22 cellular contexts compared by ENCODE assay signal in the genomic region with DNA sequence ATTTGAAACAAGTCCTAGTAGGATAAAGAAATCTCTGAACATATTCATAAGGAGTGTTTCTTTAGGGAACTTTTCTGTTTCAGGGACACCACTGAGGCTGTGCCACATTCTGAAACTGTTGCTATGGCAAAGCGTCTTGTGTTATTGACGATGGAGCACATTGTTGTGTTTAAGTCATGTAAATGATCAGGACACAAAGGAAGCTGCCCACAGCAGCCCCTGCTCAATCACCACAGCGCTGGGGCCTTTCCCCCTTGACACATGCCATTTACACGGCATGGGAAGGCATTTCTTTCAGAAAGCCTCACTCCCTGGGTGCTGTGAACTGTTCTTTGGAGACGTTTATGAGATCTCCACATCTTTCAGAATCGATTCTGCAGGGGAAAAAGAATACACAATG. TPM values are rescaled to one million over a fixed set of nuclear protein-coding genes. Genes with fewer than 3 reads are reported as not detected.
A peak's percentile ranks its signal among the peaks of the same experiment; 100 is the strongest.
DNase-seq lines count a peak whose midpoint lies in the region; ATAC-seq, FAIRE-seq and TF ChIP-seq lines count a peak whose summit lies in the region.
"Had no signal": no experiment of that assay in that cellular context is flagged by ENCODE, and none has a peak within 500 bp of the region (broad histone marks: within the 10 kb centered on the region; RNA-seq: fewer than 3 reads in every experiment).

No MANE protein-coding gene starts in this region.

- H3K36me3 ChIP-seq in H1 (ENCODE audit: control insufficient read depth in 2 of 4, insufficient read depth in 4 of 4, low read length in 3 of 4): no peaks in the 10 kb centered on the region

- no peaks in the 10 kb centered on the region for H4K20me1 ChIP-seq in H1 (replicated peaks in 1 of 2; ENCODE audit: control insufficient read depth in 1 of 2, insufficient read depth in 2 of 2, low read length in 2 of 2)

- intact Hi-C loops in MCF 10A (cut with micrococcal nuclease): no loop called here

- POLR2A ChIA-PET in H1 (lab: Charles Lee; ENCODE audit: partially characterized antibody) (interaction anchor here (1.3 kb wide), 1 partner anchor 9 kb away, joined by 3 read pairs; no protein-coding TSS in a partner anchor), MCF 10A (lab: Yijun Ruan, JAX) (no interaction called here)
- POLR2A ChIA-PET in activated CD4-positive, alpha-beta T cell treated with anti-CD3 and anti-CD28 coated beads, Interleukin-2, amount 10 ng/mL, durations not matched to agents 7 days and 5 days (lab: Charles Lee): no interaction called here

- peak in 1 of 2 experiments; percentile 84; a peak in 1 of 3 replicates for TF ChIP-seq EP300 in H1 (IDR thresholded peaks at IDR 0.05; ENCODE audit: borderline replicate concordance in 1 of 2, low read depth in 2 of 2, low read length in 2 of 2)

- no peak overlapping the region for H3K23ac ChIP-seq in H1 (ENCODE audit: insufficient read length)

- no peaks in the 10 kb centered on the region for H3K27me3 ChIP-seq in H1 (replicated peaks in 1 of 4; ENCODE audit: control insufficient read depth in 3 of 4, extremely low read depth in 1 of 4, insufficient read depth in 3 of 4, low read length in 3 of 4)

- H3K9me3 ChIP-seq in H1 (ENCODE audit: insufficient read depth in 2 of 2, low read depth in 1 of 2, low read length in 1 of 2): no peaks in the 10 kb centered on the region
- H3K9me3 ChIP-seq: SK-N-SH had no signal

- CTCF ChIA-PET in H1 (lab: Charles Lee; ENCODE audit: partially characterized antibody) (no interaction called here), MCF 10A (lab: Yijun Ruan, JAX) (interaction anchor here (1.2 to 1.6 kb wide), 2 partner anchors 11 to 470 kb away, joined by 4 to 7 read pairs; no protein-coding TSS in a partner anchor)
- CTCF ChIA-PET in activated CD4-positive, alpha-beta T cell treated with anti-CD3 and anti-CD28 coated beads, Interleukin-2, amount 10 ng/mL, durations not matched to agents 7 days and 5 days (lab: Charles Lee): no interaction called here

- H3K27me3 Mint-ChIP-seq in MCF 10A (ENCODE audit: insufficient read depth, unreplicated experiment): peaks cover 11% of the 10 kb centered on the region
- no peaks in the 10 kb centered on the region for H3K27me3 Mint-ChIP-seq in activated CD4-positive, alpha-beta T cell treated with anti-CD3 and anti-CD28 coated beads, Interleukin-2, amount 10 ng/mL, durations not matched to agents 7 days and 5 days

- BruUV-seq in MCF 10A (replicated peaks; lab: Mats Ljungman, UMichigan): no TSS peak

- peak overlapping the region; percentile 54; the same call in 1 of the 2 replicates for H3K27ac ChIP-seq in H1 (ENCODE audit: low read depth, low read length)
- H3K27ac ChIP-seq: 22Rv1, C4-2B, KMS-11 had no signal

- H2AK5ac ChIP-seq in H1 (ENCODE audit: low read depth, low read length): no peak overlapping the region

- no peak overlapping the region for H2BK5ac ChIP-seq in H1 (ENCODE audit: low read depth, low read length)

- H2BK20ac ChIP-seq in H1 (ENCODE audit: low read length): no peak overlapping the region

- no peaks in the 10 kb centered on the region for H3K4me1 Mint-ChIP-seq in MCF 10A (ENCODE audit: insufficient read depth, unreplicated experiment)
- no peaks in the 10 kb centered on the region for H3K4me1 Mint-ChIP-seq in activated CD4-positive, alpha-beta T cell treated with anti-CD3 and anti-CD28 coated beads, Interleukin-2, amount 10 ng/mL, durations not matched to agents 7 days and 5 days

- H2BK12ac ChIP-seq in H1 (ENCODE audit: low read depth, low read length): no peak overlapping the region

- no peak overlapping the region for H3K56ac ChIP-seq in H1 (replicated peaks; ENCODE audit: insufficient read length, low read depth, low read length)

- H3K14ac ChIP-seq in H1 (ENCODE audit: insufficient read length): no peak overlapping the region

- H2BK120ac ChIP-seq in H1 (replicated peaks; ENCODE audit: low read depth, low read length): no peak overlapping the region

- no peak overlapping the region for H4K5ac ChIP-seq in H1 (ENCODE audit: insufficient read length, low read depth, low read length)

- H3K4me2 ChIP-seq in H1 (ENCODE audit: insufficient read depth in 1 of 2, low read depth in 2 of 2, low read length in 2 of 2): peak overlapping the region; percentile 6 to 8; a peak in 2 of 4 replicates
- H3K4me2 ChIP-seq: KMS-11, SK-N-SH had no signal

- no peaks in the 10 kb centered on the region for H3K23me2 ChIP-seq in H1 (ENCODE audit: low read depth, low read length)

- H3K4me1 ChIP-seq in H1 (replicated peaks in 1 of 4; ENCODE audit: control insufficient read depth in 3 of 4, insufficient read depth in 4 of 4, low read length in 3 of 4): peaks cover 0 to 3% (median 0%) of the 10 kb centered on the region in 4 experiments; a peak in 3 of 7 replicates

- H4K8ac ChIP-seq in H1 (ENCODE audit: extremely low read depth, insufficient read depth, low read length): no peak overlapping the region

- no peaks in the 10 kb centered on the region for H3K36me3 Mint-ChIP-seq in MCF 10A (ENCODE audit: insufficient read depth, unreplicated experiment)
- H3K36me3 Mint-ChIP-seq in activated CD4-positive, alpha-beta T cell treated with anti-CD3 and anti-CD28 coated beads, Interleukin-2, amount 10 ng/mL, durations not matched to agents 7 days and 5 days (ENCODE audit: low read depth): no peaks in the 10 kb centered on the region

- ATAC-seq in HG02884 (IDR thresholded peaks at IDR 0.05; ENCODE audit: unreplicated experiment): no peak
- ATAC-seq: HCT116, PC-3 had no signal

- H3K9me3 Mint-ChIP-seq in MCF 10A (ENCODE audit: unreplicated experiment): peaks cover 8% of the 10 kb centered on the region
- H3K9me3 Mint-ChIP-seq in activated CD4-positive, alpha-beta T cell treated with anti-CD3 and anti-CD28 coated beads, Interleukin-2, amount 10 ng/mL, durations not matched to agents 7 days and 5 days: no peaks in the 10 kb centered on the region

- TF ChIP-seq POLR2A in H1 (IDR thresholded peaks at IDR 0.05; ENCODE audit: control extremely low read depth in 1 of 2, low read depth in 2 of 2, low read length in 2 of 2): no peak

- no peak overlapping the region for H3K27ac Mint-ChIP-seq in MCF 10A (ENCODE audit: low read depth, unreplicated experiment)
- no peak overlapping the region for H3K27ac Mint-ChIP-seq in activated CD4-positive, alpha-beta T cell treated with anti-CD3 and anti-CD28 coated beads, Interleukin-2, amount 10 ng/mL, durations not matched to agents 7 days and 5 days

- H3K4me3 ChIP-seq in H1 (ENCODE audit: extremely low read depth in 1 of 4, insufficient read depth in 2 of 4, low read depth in 3 of 4, low read length in 4 of 4): peak overlapping the region in 1 of 4 experiments; percentile 32; a peak in 1 of 8 replicates

- no peak overlapping the region for H4K91ac ChIP-seq in H1 (replicated peaks; ENCODE audit: insufficient read length, low read length)

- H3K18ac ChIP-seq in H1 (ENCODE audit: extremely low read depth, low read length): no peak overlapping the region

- no peak overlapping the region for H3K4ac ChIP-seq in H1 (replicated peaks; ENCODE audit: insufficient read length, low read depth, low read length)

- no peak for TF ChIP-seq RAD21 in H1 (IDR thresholded peaks at IDR 0.05 in 1 of 2, conservative IDR thresholded peaks at IDR 0.05 in 1 of 2; ENCODE audit: low read depth in 2 of 2, low read length in 2 of 2)

- TF ChIP-seq CTCF in H1 (IDR thresholded peaks at IDR 0.05; ENCODE audit: control extremely low read depth in 1 of 3, insufficient read depth in 1 of 3, low read depth in 1 of 3, low read length in 3 of 3): no peak
- TF ChIP-seq CTCF in MCF 10A (IDR thresholded peaks at IDR 0.05; ENCODE audit: unreplicated experiment): no peak

- DNase-seq in NCI-H1417 (lab: John Stamatoyannopoulos, UW): peak in 2 of 3 experiments; percentile 19 to 71
- DNase-seq in NCI-H1417 treated with DMSO at 0.1 percent for 48 hours (lab: John Stamatoyannopoulos, UW): no peak
- peak in 1 of 2 experiments; percentile 27 for DNase-seq in H1 (ENCODE audit: low read depth in 1 of 2, low spot score in 2 of 2)
- DNase-seq in iPS-NIHi7 (ENCODE audit: extremely low spot score): peak; percentile 67
- no peak for DNase-seq in stimulated activated CD8-positive, alpha-beta memory T cell treated with anti-CD3 and anti-CD28 coated beads, Interleukin-4, amount 100 ng/mL, for 48 hours
- DNase-seq in MCF 10A (ENCODE audit: unreplicated experiment): no peak
- no peak for DNase-seq in activated CD4-positive, alpha-beta T cell treated with anti-CD3 and anti-CD28 coated beads, Interleukin-2, amount 10 ng/mL, durations not matched to agents 7 days and 5 days
- DNase-seq: AML-193, DMS79, NCI-H146, NCI-H2081, NCI-H2171 treated with DMSO at 0.1 percent for 48 hours, NCI-H446, PC-3, RPMI8226, SHP77 treated with DMSO at 0.1 percent for 48 hours, SK-N-SH had no signal

- H2BK15ac ChIP-seq in H1 (ENCODE audit: low read length): no peak overlapping the region

- no peak overlapping the region for H3K9ac ChIP-seq in H1 (replicated peaks in 1 of 4; ENCODE audit: extremely low read depth in 1 of 4, low read depth in 3 of 4, low read length in 3 of 4)
- H3K9ac ChIP-seq: KMS-11, SK-N-SH had no signal

- H3K4me3 Mint-ChIP-seq in MCF 10A (ENCODE audit: unreplicated experiment): no peak overlapping the region
- H3K4me3 Mint-ChIP-seq in activated CD4-positive, alpha-beta T cell treated with anti-CD3 and anti-CD28 coated beads, Interleukin-2, amount 10 ng/mL, durations not matched to agents 7 days and 5 days: no peak overlapping the region

- H3K79me1 ChIP-seq in H1 (ENCODE audit: low read depth, low read length): no peaks in the 10 kb centered on the region

- no peaks in the 10 kb centered on the region for H3K79me2 ChIP-seq in H1 (ENCODE audit: control insufficient read depth in 1 of 2, insufficient read depth in 2 of 2, low read length in 2 of 2)

- H2AFZ ChIP-seq in H1 (ENCODE audit: low read length): no peak overlapping the region

- FAIRE-seq in H1 (lab: Jason Lieb, UNC): peak; percentile 91

- 16% methylated on average over 6 of the region's 6 CpGs; no CpG with 5 or more reads in 1 of the 2 experiments for WGBS in H1 (ENCODE audit: extremely low coverage in 1 of 2, insufficient coverage in 1 of 2, insufficient read length in 1 of 2, insufficient replicate concordance in 2 of 2, low coverage in 1 of 2, low lambda C conversion rate in 2 of 2, missing lambda C conversion rate in 1 of 2), 2 experiments

TF ChIP-seq in H1, 55 proteins besides CTCF, POLR2A, EP300 and RAD21 (continues in another document):
- no peak for TF ChIP-seq YY1 (IDR thresholded peaks at IDR 0.05; ENCODE audit: low read depth, low read length)

RNA-seq across cellular contexts. Expression of a gene that starts 39.8 kb away (rescaled TPM):
- total RNA-seq in H1 (2021; fragmentation: NEBNext Ultra II Directional; extraction: Animal tissue kit (Norgen Biotek cat#: 25700)): 49.3 and 54.3 TPM in 2 replicates
- 12.9 and 24.1 TPM in 2 replicates for polyA plus RNA-seq in H1 (2011; rRNA removed)
- 10.9 TPM for polyA plus RNA-seq in H1 (2011; cell fraction: cytosol; rRNA removed)
- 69.5 TPM for polyA plus RNA-seq in H1 (2011; cell fraction: nucleus; rRNA removed)
- polyA plus RNA-seq in H1 (2012, experiment 1 of 2): 18.1 to 29.4 TPM (median 26.4 TPM) in 4 replicates
- 1.2 TPM for polyA plus RNA-seq in H1 (2012, experiment 2 of 2)
- polyA plus RNA-seq in H1 (2013, experiment 1 of 2): 30.0 TPM
- 28.2 TPM for polyA plus RNA-seq in H1 (2013, experiment 2 of 2)
- polyA minus RNA-seq in H1 (2011; rRNA and poly(A)+ RNA removed): 51.7 and 62.9 TPM in 2 replicates
- polyA minus RNA-seq in H1 (2011; cell fraction: cytosol; rRNA and poly(A)+ RNA removed): 16.3 TPM
- 98.4 TPM for polyA minus RNA-seq in H1 (2011; cell fraction: nucleus; rRNA and poly(A)+ RNA removed)
- 9.7 and 10.0 TPM in 2 replicates for total RNA-seq in MCF 10A (2022)
- total RNA-seq in activated CD4-positive, alpha-beta T cell treated with anti-CD3 and anti-CD28 coated beads, Interleukin-2, amount 10 ng/mL, durations not matched to agents 7 days and 5 days: under 1 TPM; 0.22 to 0.23 TPM

Comparison
In these comparisons a context has a peak if more than half of its experiments do, and no peak if none do; other contexts are left out.
1. DNase-seq: peak in NCI-H1417 (2 of 3) and iPS-NIHi7 (single experiment); none in NCI-H1417 treated with DMSO at 0.1 percent for 48 hours (single experiment), stimulated activated CD8-positive, alpha-beta memory T cell treated with anti-CD3 and anti-CD28 coated beads, Interleukin-4, amount 100 ng/mL, for 48 hours (single experiment), MCF 10A (single experiment) and activated CD4-positive, alpha-beta T cell treated with anti-CD3 and anti-CD28 coated beads, Interleukin-2, amount 10 ng/mL, durations not matched to agents 7 days and 5 days (single experiment).